In the genomic region with DNA sequence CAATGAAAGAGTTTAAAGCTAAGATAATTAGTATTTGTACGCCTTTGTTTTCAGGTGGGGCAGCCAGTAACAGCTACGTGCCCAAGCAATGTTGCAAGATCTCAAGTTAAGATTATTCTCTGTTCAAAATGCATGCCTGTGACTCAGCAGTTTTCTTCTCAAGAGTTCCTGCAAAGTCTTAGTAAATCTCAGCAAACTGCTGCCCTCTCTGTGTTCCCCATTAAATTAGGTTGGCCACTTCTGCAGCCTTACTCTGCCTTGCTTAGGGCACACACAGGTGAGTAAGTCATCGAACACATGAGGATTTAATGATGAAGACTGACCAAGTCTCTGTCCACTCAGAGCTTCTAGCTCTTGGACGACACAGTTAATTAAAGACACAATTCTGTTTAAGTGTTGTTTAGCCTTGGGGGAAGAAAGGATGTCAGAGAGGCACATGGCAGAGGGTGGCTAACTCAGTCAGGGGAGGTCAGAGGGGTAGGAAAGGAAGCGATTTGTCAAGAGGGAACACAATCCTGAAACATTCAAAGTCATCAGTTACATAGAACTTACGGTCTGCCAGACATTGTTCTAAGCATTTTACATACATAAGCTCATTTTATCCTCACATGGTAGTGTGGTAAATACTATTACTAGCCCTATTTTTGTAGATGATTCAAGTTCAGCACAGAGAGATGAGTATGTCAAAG, we compare ENCODE assay signal across 13 cellular contexts. TPM values are rescaled to one million over a fixed set of nuclear protein-coding genes. Genes with fewer than 3 reads are reported as not detected.
DNase-seq lines count a peak whose midpoint lies in the region; ATAC-seq and TF ChIP-seq lines count a peak whose summit lies in the region.
"Had no signal": no experiment of that assay in that cellular context is flagged by ENCODE, and none has a peak within 500 bp of the region (broad histone marks: within the 10 kb centered on the region; RNA-seq: fewer than 3 reads in every experiment).

No MANE protein-coding gene starts in this region.

- no peak overlapping the region for H3K27ac ChIP-seq in neuronal stem cell (replicated peaks; ENCODE audit: low read length)
- H3K27ac ChIP-seq: neutrophil had no signal

- no peak overlapping the region for H3K14ac ChIP-seq in neuronal stem cell (ENCODE audit: low read length)

- DNase-seq in GM03348 (ENCODE audit: low spot score), result peak; percentile 20
- DNase-seq in NCI-H82 (lab: John Stamatoyannopoulos, UW), result peak; percentile 46
- peak; percentile 49 to 57 for DNase-seq in erythroblast (lab: John Stamatoyannopoulos, UW)
- DNase-seq in neuronal stem cell (ENCODE audit: low spot score), result no peak
- DNase-seq in NAMALWA (ENCODE audit: low spot score), result no peak
- no peak for DNase-seq in NCI-H748 (lab: John Stamatoyannopoulos, UW; ENCODE audit: unreplicated experiment)
- DNase-seq in T1000 (lab: John Stamatoyannopoulos, UW), result no peak
- DNase-seq: activated CD4-positive, alpha-beta T cell treated with anti-CD3 and anti-CD28 coated beads, Interleukin-2, amount 50 U/mL, for 48 hours; activated naive CD8-positive, alpha-beta T cell treated with anti-CD3 and anti-CD28 coated beads, Interleukin-2, amount 10 ng/mL, durations not matched to agents 7 days and 5 days; left cardiac atrium; stimulated activated CD4-positive, alpha-beta T cell treated with anti-CD3 and anti-CD28 coated beads, Interleukin-4, amount 100 ng/mL, for 24 hours had no signal

- H2BK15ac ChIP-seq in neuronal stem cell (ENCODE audit: low read length), result no peak overlapping the region

- no peak for ATAC-seq in HG02885 (IDR thresholded peaks at IDR 0.05; ENCODE audit: poor library complexity, unreplicated experiment)
- ATAC-seq: left cardiac atrium had no signal

- no peak overlapping the region for H3K4me3 ChIP-seq in neuronal stem cell (ENCODE audit: low read length in 2 of 2)

- no peaks in the 10 kb centered on the region for H3K27me3 ChIP-seq in neuronal stem cell (ENCODE audit: control insufficient read depth in 3 of 3, insufficient read depth in 3 of 3, low read depth in 1 of 3, low read length in 3 of 3)

- no peak overlapping the region for H3K4ac ChIP-seq in neuronal stem cell (ENCODE audit: low read length)

- peak overlapping the region; percentile 0 for H2AFZ ChIP-seq in neuronal stem cell (ENCODE audit: low read length)

- H2BK120ac ChIP-seq in neuronal stem cell (ENCODE audit: low read depth, low read length), result no peak overlapping the region

- no peak overlapping the region for H2BK5ac ChIP-seq in neuronal stem cell (ENCODE audit: low read length)

- no peak overlapping the region for H2AK5ac ChIP-seq in neuronal stem cell (ENCODE audit: low read depth, low read length)

- H3K23ac ChIP-seq in neuronal stem cell (ENCODE audit: low read depth, low read length, poor library complexity), result no peak overlapping the region

- H3K9ac ChIP-seq in neuronal stem cell (ENCODE audit: low read depth, low read length, poor library complexity), result no peak overlapping the region

- TF ChIP-seq POLR2A in erythroblast (IDR thresholded peaks at IDR 0.05; ENCODE audit: low read length), result no peak

- H4K91ac ChIP-seq in neuronal stem cell (ENCODE audit: low read depth, low read length, poor library complexity), result no peak overlapping the region

- H3K4me2 ChIP-seq in neuronal stem cell (ENCODE audit: insufficient read depth, low read length, poor library complexity, severe bottlenecking), result no peak overlapping the region

- H4K8ac ChIP-seq in neuronal stem cell (ENCODE audit: low read depth, low read length), result no peak overlapping the region

- no peaks in the 10 kb centered on the region for H3K9me3 ChIP-seq in neuronal stem cell (replicated peaks in 1 of 2; ENCODE audit: control insufficient read depth in 2 of 2, insufficient read depth in 1 of 2, low read depth in 1 of 2, low read length in 2 of 2)
- H3K9me3 ChIP-seq: neutrophil had no signal

- no CpG with 5 or more reads among the region's 6 CpGs for WGBS in neuronal stem cell (ENCODE audit: extremely low coverage in 2 of 2, insufficient read length in 2 of 2, insufficient replicate concordance in 1 of 2), 2 donors

- no peak overlapping the region for H3K18ac ChIP-seq in neuronal stem cell (ENCODE audit: low read length)

- H3K79me1 ChIP-seq in neuronal stem cell (ENCODE audit: low read depth, low read length), result no peaks in the 10 kb centered on the region

- peaks cover 0 to 3% of the 10 kb centered on the region in 2 donors for H3K4me1 ChIP-seq in neuronal stem cell (ENCODE audit: control insufficient read depth in 2 of 2, insufficient read depth in 1 of 2, low read depth in 1 of 2, low read length in 2 of 2)

- no peak overlapping the region for H2BK12ac ChIP-seq in neuronal stem cell (ENCODE audit: low read length)

- no peaks in the 10 kb centered on the region for H3K36me3 ChIP-seq in neuronal stem cell (replicated peaks in 1 of 2; ENCODE audit: control insufficient read depth in 2 of 2, insufficient read depth in 2 of 2, low read length in 2 of 2)
- H3K36me3 ChIP-seq: neutrophil had no signal

RNA-seq across cellular contexts. Expression of a gene that starts 20.2 kb away (rescaled TPM):
- polyA plus RNA-seq in neuronal stem cell (2013, experiment 1 of 2), result 10.9 TPM
- polyA plus RNA-seq in neuronal stem cell (2013, experiment 2 of 2), result 11.4 TPM

Comparison
In these comparisons a context has a peak if more than half of its experiments do, and no peak if none do; other contexts are left out.
1. DNase-seq: peak in GM03348 (single experiment), NCI-H82 (single experiment) and erythroblast (2 of 2); none in neuronal stem cell (single experiment), NAMALWA (single experiment), NCI-H748 (single experiment) and T1000 (single experiment).